1 cellular context compared by ENCODE assay signal in genomic region chr1:39980555-39981313, GRCh38.
TF ChIP-seq lines count a peak whose summit lies in the region.

No MANE protein-coding gene starts in this region.

TF ChIP-seq in K562, 482 proteins besides CTCF, POLR2A, EP300 and RAD21 (continued from another document and continues in another):
- TF ChIP-seq, protein P1, sequence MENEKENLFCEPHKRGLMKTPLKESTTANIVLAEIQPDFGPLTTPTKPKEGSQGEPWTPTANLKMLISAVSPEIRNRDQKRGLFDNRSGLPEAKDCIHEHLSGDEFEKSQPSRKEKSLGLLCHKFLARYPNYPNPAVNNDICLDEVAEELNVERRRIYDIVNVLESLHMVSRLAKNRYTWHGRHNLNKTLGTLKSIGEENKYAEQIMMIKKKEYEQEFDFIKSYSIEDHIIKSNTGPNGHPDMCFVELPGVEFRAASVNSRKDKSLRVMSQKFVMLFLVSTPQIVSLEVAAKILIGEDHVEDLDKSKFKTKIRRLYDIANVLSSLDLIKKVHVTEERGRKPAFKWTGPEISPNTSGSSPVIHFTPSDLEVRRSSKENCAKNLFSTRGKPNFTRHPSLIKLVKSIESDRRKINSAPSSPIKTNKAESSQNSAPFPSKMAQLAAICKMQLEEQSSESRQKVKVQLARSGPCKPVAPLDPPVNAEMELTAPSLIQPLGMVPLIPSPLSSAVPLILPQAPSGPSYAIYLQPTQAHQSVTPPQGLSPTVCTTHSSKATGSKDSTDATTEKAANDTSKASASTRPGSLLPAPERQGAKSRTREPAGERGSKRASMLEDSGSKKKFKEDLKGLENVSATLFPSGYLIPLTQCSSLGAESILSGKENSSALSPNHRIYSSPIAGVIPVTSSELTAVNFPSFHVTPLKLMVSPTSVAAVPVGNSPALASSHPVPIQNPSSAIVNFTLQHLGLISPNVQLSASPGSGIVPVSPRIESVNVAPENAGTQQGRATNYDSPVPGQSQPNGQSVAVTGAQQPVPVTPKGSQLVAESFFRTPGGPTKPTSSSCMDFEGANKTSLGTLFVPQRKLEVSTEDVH (IDR thresholded peaks at IDR 0.05; ENCODE audit: low read depth, partially characterized antibody): no peak
- TF ChIP-seq ZNF77 (CRISPR knock-in tag; IDR thresholded peaks at IDR 0.05) (no peak), FOSL1 (tag; conservative IDR thresholded peaks at IDR 0.05) (0 out of 2 replicates have a peak, but pooled peaks have one; percentile 19), PTBP1 (IDR thresholded peaks at IDR 0.05; ENCODE audit: low read depth, low read length) (no peak), RBM22 (IDR thresholded peaks at IDR 0.05; ENCODE audit: low read depth, low read length, poor library complexity, severe bottlenecking) (no peak), DACH1 (IDR thresholded peaks at IDR 0.05; ENCODE audit: partially characterized antibody) (no peak), ZNF282 (CRISPR knock-in tag; IDR thresholded peaks at IDR 0.05) (no peak), SMARCA5 (IDR thresholded peaks at IDR 0.05) (no peak; the same call in 1 of the 2 replicates), HMGN3 (IDR thresholded peaks at IDR 0.05; ENCODE audit: borderline replicate concordance, extremely low read depth, insufficient read length, low read depth, low read length) (no peak), ELF1 (tag; IDR thresholded peaks at IDR 0.05) (peak; percentile 86), HES1 (IDR thresholded peaks at IDR 0.05; ENCODE audit: low read depth) (no peak), SMARCE1 (IDR thresholded peaks at IDR 0.05) (peak; percentile 18; the same call in 1 of the 2 replicates), ZNF778 (CRISPR knock-in tag; IDR thresholded peaks at IDR 0.05) (no peak), FOXA3 (CRISPR knock-in tag; conservative IDR thresholded peaks at IDR 0.05 in 1 of 2, IDR thresholded peaks at IDR 0.05 in 1 of 2) (no peak), NR3C1 (CRISPR knock-in tag; IDR thresholded peaks at IDR 0.05) (no peak), IFI16 (CRISPR knock-in tag; IDR thresholded peaks at IDR 0.05) (no peak), ZFP36 (IDR thresholded peaks at IDR 0.05; ENCODE audit: low read depth, low read length, partially characterized antibody) (peak; percentile 73), PHF8 (IDR thresholded peaks at IDR 0.05; ENCODE audit: borderline replicate concordance, low read length) (no peak), CBX1 (IDR thresholded peaks at IDR 0.05; ENCODE audit: low read depth) (0 out of 2 replicates have a peak, but pooled peaks have one; percentile 17), ZNF134 (CRISPR knock-in tag; conservative IDR thresholded peaks at IDR 0.05) (no peak), ELK1 (CRISPR knock-in tag; IDR thresholded peaks at IDR 0.05) (no peak), GABPA (tag; conservative IDR thresholded peaks at IDR 0.05; ENCODE audit: low read depth) (0 out of 2 replicates have a peak, but pooled peaks have one; percentile 15), PTTG1 (tag; IDR thresholded peaks at IDR 0.05; ENCODE audit: low read depth) (no peak), BCOR (IDR thresholded peaks at IDR 0.05) (peak; percentile 70), ZBTB40 (IDR thresholded peaks at IDR 0.05) (no peak), ZBTB40 (CRISPR knock-in tag; IDR thresholded peaks at IDR 0.05) (no peak), BDP1 (IDR thresholded peaks at IDR 0.05; ENCODE audit: insufficient read depth, insufficient read length) (no peak), POLR2AphosphoS5 (IDR thresholded peaks at IDR 0.05; ENCODE audit: control insufficient read depth, insufficient read depth, low read depth, low read length) (no peak)
- TF ChIP-seq, protein P2, sequence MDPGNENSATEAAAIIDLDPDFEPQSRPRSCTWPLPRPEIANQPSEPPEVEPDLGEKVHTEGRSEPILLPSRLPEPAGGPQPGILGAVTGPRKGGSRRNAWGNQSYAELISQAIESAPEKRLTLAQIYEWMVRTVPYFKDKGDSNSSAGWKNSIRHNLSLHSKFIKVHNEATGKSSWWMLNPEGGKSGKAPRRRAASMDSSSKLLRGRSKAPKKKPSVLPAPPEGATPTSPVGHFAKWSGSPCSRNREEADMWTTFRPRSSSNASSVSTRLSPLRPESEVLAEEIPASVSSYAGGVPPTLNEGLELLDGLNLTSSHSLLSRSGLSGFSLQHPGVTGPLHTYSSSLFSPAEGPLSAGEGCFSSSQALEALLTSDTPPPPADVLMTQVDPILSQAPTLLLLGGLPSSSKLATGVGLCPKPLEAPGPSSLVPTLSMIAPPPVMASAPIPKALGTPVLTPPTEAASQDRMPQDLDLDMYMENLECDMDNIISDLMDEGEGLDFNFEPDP (CRISPR knock-in tag; IDR thresholded peaks at IDR 0.05): no peak
- TF ChIP-seq, protein P3, sequence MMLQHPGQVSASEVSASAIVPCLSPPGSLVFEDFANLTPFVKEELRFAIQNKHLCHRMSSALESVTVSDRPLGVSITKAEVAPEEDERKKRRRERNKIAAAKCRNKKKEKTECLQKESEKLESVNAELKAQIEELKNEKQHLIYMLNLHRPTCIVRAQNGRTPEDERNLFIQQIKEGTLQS (IDR thresholded peaks at IDR 0.05): no peak
- TF ChIP-seq, protein P3 (CRISPR knock-in tag; conservative IDR thresholded peaks at IDR 0.05): no peak
- TF ChIP-seq, protein P4, sequence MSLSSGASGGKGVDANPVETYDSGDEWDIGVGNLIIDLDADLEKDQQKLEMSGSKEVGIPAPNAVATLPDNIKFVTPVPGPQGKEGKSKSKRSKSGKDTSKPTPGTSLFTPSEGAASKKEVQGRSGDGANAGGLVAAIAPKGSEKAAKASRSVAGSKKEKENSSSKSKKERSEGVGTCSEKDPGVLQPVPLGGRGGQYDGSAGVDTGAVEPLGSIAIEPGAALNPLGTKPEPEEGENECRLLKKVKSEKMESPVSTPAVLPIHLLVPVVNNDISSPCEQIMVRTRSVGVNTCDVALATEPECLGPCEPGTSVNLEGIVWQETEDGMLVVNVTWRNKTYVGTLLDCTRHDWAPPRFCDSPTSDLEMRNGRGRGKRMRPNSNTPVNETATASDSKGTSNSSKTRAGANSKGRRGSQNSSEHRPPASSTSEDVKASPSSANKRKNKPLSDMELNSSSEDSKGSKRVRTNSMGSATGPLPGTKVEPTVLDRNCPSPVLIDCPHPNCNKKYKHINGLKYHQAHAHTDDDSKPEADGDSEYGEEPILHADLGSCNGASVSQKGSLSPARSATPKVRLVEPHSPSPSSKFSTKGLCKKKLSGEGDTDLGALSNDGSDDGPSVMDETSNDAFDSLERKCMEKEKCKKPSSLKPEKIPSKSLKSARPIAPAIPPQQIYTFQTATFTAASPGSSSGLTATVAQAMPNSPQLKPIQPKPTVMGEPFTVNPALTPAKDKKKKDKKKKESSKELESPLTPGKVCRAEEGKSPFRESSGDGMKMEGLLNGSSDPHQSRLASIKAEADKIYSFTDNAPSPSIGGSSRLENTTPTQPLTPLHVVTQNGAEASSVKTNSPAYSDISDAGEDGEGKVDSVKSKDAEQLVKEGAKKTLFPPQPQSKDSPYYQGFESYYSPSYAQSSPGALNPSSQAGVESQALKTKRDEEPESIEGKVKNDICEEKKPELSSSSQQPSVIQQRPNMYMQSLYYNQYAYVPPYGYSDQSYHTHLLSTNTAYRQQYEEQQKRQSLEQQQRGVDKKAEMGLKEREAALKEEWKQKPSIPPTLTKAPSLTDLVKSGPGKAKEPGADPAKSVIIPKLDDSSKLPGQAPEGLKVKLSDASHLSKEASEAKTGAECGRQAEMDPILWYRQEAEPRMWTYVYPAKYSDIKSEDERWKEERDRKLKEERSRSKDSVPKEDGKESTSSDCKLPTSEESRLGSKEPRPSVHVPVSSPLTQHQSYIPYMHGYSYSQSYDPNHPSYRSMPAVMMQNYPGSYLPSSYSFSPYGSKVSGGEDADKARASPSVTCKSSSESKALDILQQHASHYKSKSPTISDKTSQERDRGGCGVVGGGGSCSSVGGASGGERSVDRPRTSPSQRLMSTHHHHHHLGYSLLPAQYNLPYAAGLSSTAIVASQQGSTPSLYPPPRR (CRISPR knock-in tag; IDR thresholded peaks at IDR 0.05; ENCODE audit: borderline replicate concordance): no peak
- TF ChIP-seq, protein P5, sequence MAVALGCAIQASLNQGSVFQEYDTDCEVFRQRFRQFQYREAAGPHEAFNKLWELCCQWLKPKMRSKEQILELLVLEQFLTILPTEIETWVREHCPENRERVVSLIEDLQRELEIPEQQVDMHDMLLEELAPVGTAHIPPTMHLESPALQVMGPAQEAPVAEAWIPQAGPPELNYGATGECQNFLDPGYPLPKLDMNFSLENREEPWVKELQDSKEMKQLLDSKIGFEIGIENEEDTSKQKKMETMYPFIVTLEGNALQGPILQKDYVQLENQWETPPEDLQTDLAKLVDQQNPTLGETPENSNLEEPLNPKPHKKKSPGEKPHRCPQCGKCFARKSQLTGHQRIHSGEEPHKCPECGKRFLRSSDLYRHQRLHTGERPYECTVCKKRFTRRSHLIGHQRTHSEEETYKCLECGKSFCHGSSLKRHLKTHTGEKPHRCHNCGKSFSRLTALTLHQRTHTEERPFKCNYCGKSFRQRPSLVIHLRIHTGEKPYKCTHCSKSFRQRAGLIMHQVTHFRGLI (CRISPR knock-in tag; IDR thresholded peaks at IDR 0.05): no peak
- TF ChIP-seq, protein P6, sequence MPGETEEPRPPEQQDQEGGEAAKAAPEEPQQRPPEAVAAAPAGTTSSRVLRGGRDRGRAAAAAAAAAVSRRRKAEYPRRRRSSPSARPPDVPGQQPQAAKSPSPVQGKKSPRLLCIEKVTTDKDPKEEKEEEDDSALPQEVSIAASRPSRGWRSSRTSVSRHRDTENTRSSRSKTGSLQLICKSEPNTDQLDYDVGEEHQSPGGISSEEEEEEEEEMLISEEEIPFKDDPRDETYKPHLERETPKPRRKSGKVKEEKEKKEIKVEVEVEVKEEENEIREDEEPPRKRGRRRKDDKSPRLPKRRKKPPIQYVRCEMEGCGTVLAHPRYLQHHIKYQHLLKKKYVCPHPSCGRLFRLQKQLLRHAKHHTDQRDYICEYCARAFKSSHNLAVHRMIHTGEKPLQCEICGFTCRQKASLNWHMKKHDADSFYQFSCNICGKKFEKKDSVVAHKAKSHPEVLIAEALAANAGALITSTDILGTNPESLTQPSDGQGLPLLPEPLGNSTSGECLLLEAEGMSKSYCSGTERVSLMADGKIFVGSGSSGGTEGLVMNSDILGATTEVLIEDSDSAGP (CRISPR knock-in tag; IDR thresholded peaks at IDR 0.05): no peak
